10 cellular contexts compared by ENCODE assay signal in genomic region chr4:173509031-173510001, GRCh38. TPM values are rescaled to one million over a fixed set of nuclear protein-coding genes. Genes with fewer than 3 reads are reported as not detected.
A peak's percentile ranks its signal among the peaks of the same experiment; 100 is the strongest.
DNase-seq lines count a peak whose midpoint lies in the region; ATAC-seq and TF ChIP-seq lines count a peak whose summit lies in the region.
"Had no signal": no experiment of that assay in that cellular context is flagged by ENCODE, and none has a peak within 500 bp of the region (broad histone marks: within the 10 kb centered on the region; RNA-seq: fewer than 3 reads in every experiment).

No MANE protein-coding gene starts in this region.

- peak overlapping the region; percentile 44 for H3K4me3 ChIP-seq in brain microvascular endothelial cell (ENCODE audit: low read depth, low read length)
- H3K4me3 ChIP-seq in right lobe of liver = peak overlapping the region; percentile 25 to 38 (median 28)

- H3K9me3 Mint-ChIP-seq in type B pancreatic cell = peaks cover 4% of the 10 kb centered on the region

- peak; percentile 37 for DNase-seq in GM13977 (ENCODE audit: low spot score)
- no peak for DNase-seq in brain microvascular endothelial cell
- no peak for DNase-seq in right lobe of liver
- DNase-seq in type B pancreatic cell (ENCODE audit: extremely low spot score, unreplicated experiment) = peak; percentile 77
- no peak for DNase-seq in NCI-H2171 treated with DMSO at 0.1 percent for 48 hours (lab: John Stamatoyannopoulos, UW)

- intact Hi-C loops in right lobe of liver (cut with DNase I) = loop anchor here in 1 of 2 donors (10.0 kb wide), 1 partner anchor 615 kb away; no protein-coding TSS in a partner anchor

- H3K36me3 ChIP-seq in brain microvascular endothelial cell (replicated peaks) (no peaks in the 10 kb centered on the region), right lobe of liver (no peaks in the 10 kb centered on the region)

- H3K27ac ChIP-seq in brain microvascular endothelial cell (no peak overlapping the region), right lobe of liver (peak overlapping the region in 2 of 3 donors; percentile 16 to 46)

- H3K9me3 ChIP-seq in right lobe of liver = no peaks in the 10 kb centered on the region

- H3K4me3 Mint-ChIP-seq in type B pancreatic cell = peak overlapping the region; percentile 86

- peaks cover 85% of the 10 kb centered on the region for H3K27me3 ChIP-seq in brain microvascular endothelial cell (replicated peaks)
- H3K27me3 ChIP-seq in right lobe of liver = peaks cover 5 to 48% of the 10 kb centered on the region in 2 donors

- peaks cover 94% of the 10 kb centered on the region for H3K27me3 Mint-ChIP-seq in type B pancreatic cell

- in situ Hi-C loops in GM13977 (cut with MboI; ENCODE audit: low pct_unique_long_range_greater_than_20kb, low sequenced_read_pairs, unreplicated experiment) = loop anchor here (25.0 kb wide), 1 partner anchor 703 kb away; no protein-coding TSS in a partner anchor
- in situ Hi-C loops in brain microvascular endothelial cell (cut with HindIII; ENCODE audit: low pct_ligation_motif_present, low sequenced_read_pairs) = no loop called here

- peaks cover 0 to 9% (median 0%) of the 10 kb centered on the region in 4 donors for H3K4me1 ChIP-seq in right lobe of liver

- 4% methylated on average over 36 of the region's 72 CpGs for WGBS in right lobe of liver (ENCODE audit: insufficient coverage, low coverage, low lambda C conversion rate, missing lambda C conversion rate)

- ATAC-seq in HG02852 (IDR thresholded peaks at IDR 0.05; ENCODE audit: unreplicated experiment) = peak; percentile 35
- peak; percentile 41 to 73 (median 49) for ATAC-seq in right lobe of liver
- no peak for ATAC-seq in GM19351 (IDR thresholded peaks at IDR 0.05; ENCODE audit: unreplicated experiment)
- no peak for ATAC-seq in HG03039 (IDR thresholded peaks at IDR 0.05; ENCODE audit: unreplicated experiment)

- peak overlapping the region; percentile 82 for H3K27ac Mint-ChIP-seq in type B pancreatic cell

- H3K36me3 Mint-ChIP-seq in type B pancreatic cell = peaks cover 14% of the 10 kb centered on the region

- TF ChIP-seq CTCF in GM13977 (IDR thresholded peaks at IDR 0.05; ENCODE audit: extremely low read depth, insufficient read depth, missing control alignments) = no peak
- no peak for TF ChIP-seq CTCF in brain microvascular endothelial cell (IDR thresholded peaks at IDR 0.05; ENCODE audit: low read depth, low read length, missing control alignments)
- TF ChIP-seq CTCF in right lobe of liver (IDR thresholded peaks at IDR 0.05) = no peak
- no peak for TF ChIP-seq CTCF in type B pancreatic cell (conservative IDR thresholded peaks at IDR 0.05)

- TF ChIP-seq POLR2A in right lobe of liver (IDR thresholded peaks at IDR 0.05) = peak; percentile 25

- peaks cover 4% of the 10 kb centered on the region for H3K4me1 Mint-ChIP-seq in type B pancreatic cell (ENCODE audit: unreplicated experiment)

RNA-seq across cellular contexts. Expression of gene HAND2, which starts 20.7 kb away (rescaled TPM):
- total RNA-seq in right lobe of liver (10 to 100 TPM in 1 of 6 experiments, 1 to 10 TPM in 5; 2.1 to 11.2 (median 6.2) TPM), type B pancreatic cell (ENCODE audit: low replicate concordance) (8.3 and 40.3 TPM in 2 replicates)
- total RNA-seq: NCI-H460, renal cortical epithelial cell had no signal

Comparison
In these comparisons a context has a peak if more than half of its experiments do, and no peak if none do; other contexts are left out.
1. DNase-seq: peak in GM13977 (single experiment) and type B pancreatic cell (single experiment); none in brain microvascular endothelial cell (single experiment), right lobe of liver (0 of 3) and NCI-H2171 treated with DMSO at 0.1 percent for 48 hours (single experiment).
2. ATAC-seq: peak in HG02852 (single experiment) and right lobe of liver (4 of 4); none in GM19351 (single experiment) and HG03039 (single experiment).